In the genomic region with DNA sequence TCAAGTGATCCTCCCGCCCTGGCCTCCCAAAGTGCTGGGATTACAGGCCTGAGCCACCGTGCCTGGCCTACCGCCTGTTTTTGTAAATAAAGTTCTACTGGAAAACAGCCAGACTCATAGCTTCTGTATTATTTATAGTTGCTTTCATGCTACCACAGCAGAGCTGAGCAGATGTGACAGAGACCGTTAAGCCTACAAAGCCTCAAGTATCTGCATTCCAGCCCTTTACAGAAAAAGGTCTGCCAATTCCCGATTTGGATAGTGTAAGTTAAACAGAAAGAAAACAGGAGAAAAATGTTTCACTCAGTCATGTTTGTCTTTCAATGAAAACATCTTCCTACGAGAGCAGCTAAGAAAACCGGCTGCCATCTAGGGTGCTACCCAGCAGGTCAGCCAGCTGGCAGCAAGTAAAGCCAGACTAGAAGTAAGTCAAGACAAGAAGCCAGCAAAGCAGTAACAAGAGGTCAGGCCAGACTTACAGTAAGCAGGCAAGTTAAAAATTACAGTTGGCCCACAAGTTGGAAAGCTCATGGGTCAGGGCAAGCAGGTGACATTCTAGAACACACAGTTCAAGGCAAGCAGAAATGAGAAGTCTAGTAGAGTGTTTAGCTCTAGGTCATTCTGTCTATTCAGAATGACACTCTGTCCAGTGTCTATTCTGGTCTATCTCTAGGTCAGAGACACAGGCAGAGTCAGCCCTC, we compare ENCODE assay signal across 17 cellular contexts. TPM values are rescaled to one million over a fixed set of nuclear protein-coding genes. Genes with fewer than 3 reads are reported as not detected.
DNase-seq lines count a peak whose midpoint lies in the region; ATAC-seq and TF ChIP-seq lines count a peak whose summit lies in the region.
"Had no signal": no experiment of that assay in that cellular context is flagged by ENCODE, and none has a peak within 500 bp of the region (broad histone marks: within the 10 kb centered on the region; RNA-seq: fewer than 3 reads in every experiment).

No MANE protein-coding gene starts in this region.

- peaks cover 3 to 24% of the 10 kb centered on the region in 2 donors for H3K36me3 Mint-ChIP-seq in activated T-cell treated with anti-CD3 and anti-CD28 coated beads, Interleukin-2, amount 50 U/mL, for 72 hours (ENCODE audit: insufficient read depth in 2 of 2)
- H3K36me3 Mint-ChIP-seq in dendritic cell treated with granulocyte-macrophage colony-stimulating factor and Interleukin-4, amounts not matched to agents 40 ng/mL and 50 ng/mL, for 4 days (ENCODE audit: low read depth), result peaks cover 68% of the 10 kb centered on the region
- H3K36me3 Mint-ChIP-seq in activated T-helper 1 cell treated with anti-CD3 and anti-CD28 coated beads, Interleukin-12 subunit alpha, Interleukin-12 subunit beta, Interleukin-2, Interleukin-4 antibody, amounts not matched to agents 30 ng/mL and 10 ng/mL and 1 ng/mL, durations not matched to agents 14 hours and 24 hours and 36 hours (ENCODE audit: low read depth), result peaks cover 38% of the 10 kb centered on the region
- H3K36me3 Mint-ChIP-seq: activated naive CD4-positive, alpha-beta T cell treated with anti-CD3 and anti-CD28 coated beads, Interleukin-2, amount 50 U/mL, for 72 hours had no signal

- H3K27me3 Mint-ChIP-seq in activated T-cell treated with anti-CD3 and anti-CD28 coated beads, Interleukin-2, amount 50 U/mL, for 72 hours (ENCODE audit: low read depth), result no peaks in the 10 kb centered on the region
- H3K27me3 Mint-ChIP-seq in dendritic cell treated with granulocyte-macrophage colony-stimulating factor and Interleukin-4, amounts not matched to agents 40 ng/mL and 50 ng/mL, for 4 days, result no peaks in the 10 kb centered on the region
- H3K27me3 Mint-ChIP-seq in activated T-helper 1 cell treated with anti-CD3 and anti-CD28 coated beads, Interleukin-12 subunit alpha, Interleukin-12 subunit beta, Interleukin-2, Interleukin-4 antibody, amounts not matched to agents 30 ng/mL and 10 ng/mL and 1 ng/mL, durations not matched to agents 14 hours and 24 hours and 36 hours (ENCODE audit: insufficient read depth), result no peaks in the 10 kb centered on the region

- H3K9ac ChIP-seq in liver (ENCODE audit: low read depth in 1 of 2, low read length in 2 of 2) (no peak overlapping the region), stomach smooth muscle (ENCODE audit: low read length in 2 of 2) (peak overlapping the region; percentile 36 to 38)

- H3K27ac ChIP-seq in liver (ENCODE audit: low read depth in 1 of 2, low read length in 2 of 2) (peak overlapping the region in 1 of 2 donors; percentile 13), stomach smooth muscle (ENCODE audit: low read length) (peak overlapping the region; percentile 75)
- H3K27ac ChIP-seq: RWPE1 had no signal

- TF ChIP-seq RAD21 in liver (IDR thresholded peaks at IDR 0.05), result no peak

- H3K9me3 Mint-ChIP-seq in activated T-cell treated with anti-CD3 and anti-CD28 coated beads, Interleukin-2, amount 50 U/mL, for 72 hours, result no peaks in the 10 kb centered on the region
- no peaks in the 10 kb centered on the region for H3K9me3 Mint-ChIP-seq in dendritic cell treated with granulocyte-macrophage colony-stimulating factor and Interleukin-4, amounts not matched to agents 40 ng/mL and 50 ng/mL, for 4 days
- H3K9me3 Mint-ChIP-seq in activated T-helper 1 cell treated with anti-CD3 and anti-CD28 coated beads, Interleukin-12 subunit alpha, Interleukin-12 subunit beta, Interleukin-2, Interleukin-4 antibody, amounts not matched to agents 30 ng/mL and 10 ng/mL and 1 ng/mL, durations not matched to agents 14 hours and 24 hours and 36 hours, result no peaks in the 10 kb centered on the region
- H3K9me3 Mint-ChIP-seq: activated naive CD4-positive, alpha-beta T cell treated with anti-CD3 and anti-CD28 coated beads, Interleukin-2, amount 50 U/mL, for 72 hours; neural crest cell had no signal

- peaks cover 5% of the 10 kb centered on the region for H3K4me1 Mint-ChIP-seq in activated T-cell treated with anti-CD3 and anti-CD28 coated beads, Interleukin-2, amount 50 U/mL, for 72 hours (ENCODE audit: low read depth)
- no peaks in the 10 kb centered on the region for H3K4me1 Mint-ChIP-seq in dendritic cell treated with granulocyte-macrophage colony-stimulating factor and Interleukin-4, amounts not matched to agents 40 ng/mL and 50 ng/mL, for 4 days (ENCODE audit: low read depth)
- peaks cover 14% of the 10 kb centered on the region for H3K4me1 Mint-ChIP-seq in activated T-helper 1 cell treated with anti-CD3 and anti-CD28 coated beads, Interleukin-12 subunit alpha, Interleukin-12 subunit beta, Interleukin-2, Interleukin-4 antibody, amounts not matched to agents 30 ng/mL and 10 ng/mL and 1 ng/mL, durations not matched to agents 14 hours and 24 hours and 36 hours (ENCODE audit: low read depth)
- H3K4me1 Mint-ChIP-seq: neural crest cell had no signal

- H3K4me1 ChIP-seq in liver (ENCODE audit: control insufficient read depth in 4 of 4, insufficient read depth in 4 of 4, low read length in 3 of 4) (no peaks in the 10 kb centered on the region), stomach smooth muscle (ENCODE audit: control insufficient read depth, insufficient read depth, low read length) (peaks cover 16% of the 10 kb centered on the region)
- H3K4me1 ChIP-seq: upper lobe of left lung had no signal

- ATAC-seq in activated T-cell treated with anti-CD3 and anti-CD28 coated beads, Interleukin-2, amount 50 U/mL, for 72 hours (replicated peaks in 1 of 2), result no peak
- no peak for ATAC-seq in GM18870 (IDR thresholded peaks at IDR 0.05; ENCODE audit: unreplicated experiment)
- ATAC-seq: activated naive CD4-positive, alpha-beta T cell treated with anti-CD3 and anti-CD28 coated beads, Interleukin-2, amount 50 U/mL, for 72 hours had no signal

- WGBS in liver, result 71% methylated on average over 7 of the region's 7 CpGs

- peak overlapping the region; percentile 66 for H3K27ac Mint-ChIP-seq in activated T-cell treated with anti-CD3 and anti-CD28 coated beads, Interleukin-2, amount 50 U/mL, for 72 hours
- H3K27ac Mint-ChIP-seq in dendritic cell treated with granulocyte-macrophage colony-stimulating factor and Interleukin-4, amounts not matched to agents 40 ng/mL and 50 ng/mL, for 4 days, result peak overlapping the region; percentile 24
- no peak overlapping the region for H3K27ac Mint-ChIP-seq in activated T-helper 1 cell treated with anti-CD3 and anti-CD28 coated beads, Interleukin-12 subunit alpha, Interleukin-12 subunit beta, Interleukin-2, Interleukin-4 antibody, amounts not matched to agents 30 ng/mL and 10 ng/mL and 1 ng/mL, durations not matched to agents 14 hours and 24 hours and 36 hours

- H3K4me3 Mint-ChIP-seq in activated T-cell treated with anti-CD3 and anti-CD28 coated beads, Interleukin-2, amount 50 U/mL, for 72 hours, result no peak overlapping the region
- H3K4me3 Mint-ChIP-seq in dendritic cell treated with granulocyte-macrophage colony-stimulating factor and Interleukin-4, amounts not matched to agents 40 ng/mL and 50 ng/mL, for 4 days, result no peak overlapping the region
- no peak overlapping the region for H3K4me3 Mint-ChIP-seq in activated T-helper 1 cell treated with anti-CD3 and anti-CD28 coated beads, Interleukin-12 subunit alpha, Interleukin-12 subunit beta, Interleukin-2, Interleukin-4 antibody, amounts not matched to agents 30 ng/mL and 10 ng/mL and 1 ng/mL, durations not matched to agents 14 hours and 24 hours and 36 hours
- H3K4me3 Mint-ChIP-seq: neural crest cell had no signal

- H3K9me3 ChIP-seq in liver (ENCODE audit: control insufficient read depth in 4 of 4, low read length in 3 of 4), result no peaks in the 10 kb centered on the region
- H3K9me3 ChIP-seq in stomach smooth muscle (ENCODE audit: control insufficient read depth in 2 of 2, low read length in 2 of 2), result no peaks in the 10 kb centered on the region
- H3K9me3 ChIP-seq: upper lobe of left lung had no signal

- DNase-seq in activated T-cell treated with anti-CD3 and anti-CD28 coated beads, Interleukin-2, amount 50 U/mL, for 72 hours, result no peak
- DNase-seq in activated T-cell treated with anti-CD3 and anti-CD28 coated beads, Interleukin-2, amount 50 U/mL, for 48 hours, result no peak
- no peak for DNase-seq in activated T-helper 1 cell treated with anti-CD3 and anti-CD28 coated beads, Interleukin-12 subunit alpha, Interleukin-12 subunit beta, Interleukin-2, Interleukin-4 antibody, amounts not matched to agents 30 ng/mL and 10 ng/mL and 1 ng/mL, durations not matched to agents 14 hours and 24 hours and 36 hours (ENCODE audit: low spot score)
- no peak for DNase-seq in activated CD4-positive, alpha-beta T cell treated with anti-CD3 and anti-CD28 coated beads, Interleukin-2, amount 50 U/mL, for 4 hours
- DNase-seq: ACHN, kidney glomerular epithelial cell, NCI-H146, NCI-H82, T-helper 9 cell, upper lobe of left lung had no signal

- H3K36me3 ChIP-seq in liver (ENCODE audit: control insufficient read depth in 4 of 4, insufficient read depth in 3 of 4, low read depth in 1 of 4, low read length in 3 of 4) (peaks cover 12 to 38% (median 35%) of the 10 kb centered on the region in 4 donors), stomach smooth muscle (ENCODE audit: control insufficient read depth in 2 of 2, insufficient read depth in 2 of 2, low read length in 2 of 2) (peaks cover 21 to 28% of the 10 kb centered on the region in 2 donors)

- H3K4me3 ChIP-seq in liver (ENCODE audit: low read depth in 1 of 3, low read length in 3 of 3) (no peak overlapping the region), stomach smooth muscle (ENCODE audit: low read length in 2 of 2) (peak overlapping the region in 1 of 2 donors; percentile 38)
- H3K4me3 ChIP-seq: upper lobe of left lung had no signal

- H3K27me3 ChIP-seq in liver (ENCODE audit: control insufficient read depth in 4 of 4, insufficient read depth in 4 of 4, low read length in 3 of 4) (no peaks in the 10 kb centered on the region), stomach smooth muscle (ENCODE audit: control insufficient read depth in 1 of 2, insufficient read depth in 2 of 2, low read length in 2 of 2) (no peaks in the 10 kb centered on the region)
- H3K27me3 ChIP-seq: upper lobe of left lung had no signal

- intact Hi-C loops in dendritic cell treated with granulocyte-macrophage colony-stimulating factor and Interleukin-4, amounts not matched to agents 40 ng/mL and 50 ng/mL, for 4 days (cut with micrococcal nuclease), result no loop called here
- intact Hi-C loops in activated T-helper 1 cell treated with anti-CD3 and anti-CD28 coated beads, Interleukin-12 subunit alpha, Interleukin-12 subunit beta, Interleukin-2, Interleukin-4 antibody, amounts not matched to agents 30 ng/mL and 10 ng/mL and 1 ng/mL, durations not matched to agents 14 hours and 24 hours and 36 hours (cut with micrococcal nuclease), result no loop called here

- no peak for TF ChIP-seq CTCF in liver (IDR thresholded peaks at IDR 0.05; ENCODE audit: low read depth, low read length, missing input control)

RNA-seq across cellular contexts. Expression of a gene that starts 17.7 kb away (rescaled TPM):
- total RNA-seq in activated T-cell treated with anti-CD3 and anti-CD28 coated beads, Interleukin-2, amount 50 U/mL, for 72 hours, result 10 to 100 TPM; 65.1 to 65.8 TPM
- 10 to 100 TPM; 11.8 to 17.1 TPM for total RNA-seq in liver
- 1 to 10 TPM; 4.6 to 4.8 TPM for polyA plus RNA-seq in liver
- 54.2 and 56.0 TPM in 2 replicates for total RNA-seq in activated T-helper 1 cell treated with anti-CD3 and anti-CD28 coated beads, Interleukin-12 subunit alpha, Interleukin-12 subunit beta, Interleukin-2, Interleukin-4 antibody, amounts not matched to agents 30 ng/mL and 10 ng/mL and 1 ng/mL, durations not matched to agents 14 hours and 24 hours and 36 hours

RNA-seq across cellular contexts. Expression of a gene that starts 27.3 kb away (rescaled TPM):
- 10 to 100 TPM; 62.1 to 86.3 TPM for total RNA-seq in activated T-cell treated with anti-CD3 and anti-CD28 coated beads, Interleukin-2, amount 50 U/mL, for 72 hours
- 10 to 100 TPM in 1 of 2 donors, 1 to 10 TPM in 1; 6.5 to 13.9 TPM for total RNA-seq in liver
- 10 to 100 TPM; 10.3 to 17.7 TPM for polyA plus RNA-seq in liver
- total RNA-seq in activated T-helper 1 cell treated with anti-CD3 and anti-CD28 coated beads, Interleukin-12 subunit alpha, Interleukin-12 subunit beta, Interleukin-2, Interleukin-4 antibody, amounts not matched to agents 30 ng/mL and 10 ng/mL and 1 ng/mL, durations not matched to agents 14 hours and 24 hours and 36 hours, result 31.8 and 35.0 TPM in 2 replicates

Comparison
In these comparisons a context has a peak if more than half of its experiments do, and no peak if none do; other contexts are left out.
1. H3K9ac ChIP-seq: peak in stomach smooth muscle (2 of 2); none in liver (0 of 2).